In the genomic region with DNA sequence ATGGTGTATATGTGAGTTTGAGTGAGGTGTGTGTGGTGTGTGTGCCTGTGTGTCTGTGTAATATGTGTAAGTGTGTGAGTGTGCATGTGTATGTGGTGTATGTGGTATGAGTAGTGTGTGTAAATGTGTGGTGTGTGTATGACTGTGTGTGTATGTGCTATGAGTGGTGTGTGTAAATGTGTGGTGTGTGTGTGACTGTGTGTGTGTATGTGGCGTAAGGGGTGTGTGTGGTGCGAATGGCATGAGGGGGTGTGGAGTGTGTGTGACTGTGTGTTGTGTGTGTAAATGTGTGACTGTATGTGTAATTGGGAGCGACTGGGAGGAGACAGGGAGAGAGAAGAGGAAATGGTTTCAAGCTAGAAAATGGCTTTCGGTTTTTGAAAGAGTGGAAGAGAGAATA, we compare ENCODE assay signal across 1 cellular context.
TF ChIP-seq lines count a peak whose summit lies in the region.

No MANE protein-coding gene starts in this region.

TF ChIP-seq in K562, 482 proteins besides CTCF, POLR2A, EP300 and RAD21 (continued from another document and continues in another):
- TF ChIP-seq, protein P1, sequence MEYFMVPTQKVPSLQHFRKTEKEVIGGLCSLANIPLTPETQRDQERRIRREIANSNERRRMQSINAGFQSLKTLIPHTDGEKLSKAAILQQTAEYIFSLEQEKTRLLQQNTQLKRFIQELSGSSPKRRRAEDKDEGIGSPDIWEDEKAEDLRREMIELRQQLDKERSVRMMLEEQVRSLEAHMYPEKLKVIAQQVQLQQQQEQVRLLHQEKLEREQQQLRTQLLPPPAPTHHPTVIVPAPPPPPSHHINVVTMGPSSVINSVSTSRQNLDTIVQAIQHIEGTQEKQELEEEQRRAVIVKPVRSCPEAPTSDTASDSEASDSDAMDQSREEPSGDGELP (CRISPR knock-in tag; IDR thresholded peaks at IDR 0.05; ENCODE audit: borderline replicate concordance) = no peak
- no peak for TF ChIP-seq BCL6 (CRISPR knock-in tag; IDR thresholded peaks at IDR 0.05)
- TF ChIP-seq, protein P2, sequence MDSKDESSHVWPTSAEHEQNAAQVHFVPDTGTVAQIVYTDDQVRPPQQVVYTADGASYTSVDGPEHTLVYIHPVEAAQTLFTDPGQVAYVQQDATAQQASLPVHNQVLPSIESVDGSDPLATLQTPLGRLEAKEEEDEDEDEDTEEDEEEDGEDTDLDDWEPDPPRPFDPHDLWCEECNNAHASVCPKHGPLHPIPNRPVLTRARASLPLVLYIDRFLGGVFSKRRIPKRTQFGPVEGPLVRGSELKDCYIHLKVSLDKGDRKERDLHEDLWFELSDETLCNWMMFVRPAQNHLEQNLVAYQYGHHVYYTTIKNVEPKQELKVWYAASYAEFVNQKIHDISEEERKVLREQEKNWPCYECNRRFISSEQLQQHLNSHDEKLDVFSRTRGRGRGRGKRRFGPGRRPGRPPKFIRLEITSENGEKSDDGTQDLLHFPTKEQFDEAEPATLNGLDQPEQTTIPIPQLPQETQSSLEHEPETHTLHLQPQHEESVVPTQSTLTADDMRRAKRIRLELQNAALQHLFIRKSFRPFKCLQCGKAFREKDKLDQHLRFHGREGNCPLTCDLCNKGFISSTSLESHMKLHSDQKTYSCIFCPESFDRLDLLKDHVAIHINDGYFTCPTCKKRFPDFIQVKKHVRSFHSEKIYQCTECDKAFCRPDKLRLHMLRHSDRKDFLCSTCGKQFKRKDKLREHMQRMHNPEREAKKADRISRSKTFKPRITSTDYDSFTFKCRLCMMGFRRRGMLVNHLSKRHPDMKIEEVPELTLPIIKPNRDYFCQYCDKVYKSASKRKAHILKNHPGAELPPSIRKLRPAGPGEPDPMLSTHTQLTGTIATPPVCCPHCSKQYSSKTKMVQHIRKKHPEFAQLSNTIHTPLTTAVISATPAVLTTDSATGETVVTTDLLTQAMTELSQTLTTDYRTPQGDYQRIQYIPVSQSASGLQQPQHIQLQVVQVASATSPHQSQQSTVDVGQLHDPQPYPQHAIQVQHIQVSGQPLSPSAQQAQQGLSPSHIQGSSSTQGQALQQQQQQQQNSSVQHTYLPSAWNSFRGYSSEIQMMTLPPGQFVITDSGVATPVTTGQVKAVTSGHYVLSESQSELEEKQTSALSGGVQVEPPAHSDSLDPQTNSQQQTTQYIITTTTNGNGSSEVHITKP (IDR thresholded peaks at IDR 0.05; ENCODE audit: partially characterized antibody) = no peak
- no peak for TF ChIP-seq ZNF3 (CRISPR knock-in tag; IDR thresholded peaks at IDR 0.05)
- no peak for TF ChIP-seq SMAD1 (IDR thresholded peaks at IDR 0.05; ENCODE audit: low read depth, low read length, partially characterized antibody)
- no peak for TF ChIP-seq RFX5 (IDR thresholded peaks at IDR 0.05; ENCODE audit: low read depth, low read length)
- TF ChIP-seq SIN3A (IDR thresholded peaks at IDR 0.05; ENCODE audit: borderline replicate concordance in 2 of 2, control insufficient read depth in 1 of 2, low read depth in 2 of 2, low read length in 2 of 2) = no peak
- TF ChIP-seq POU5F1 (IDR thresholded peaks at IDR 0.05; ENCODE audit: borderline replicate concordance, low read depth, low read length, partially characterized antibody) = no peak
- TF ChIP-seq MBD2 (IDR thresholded peaks at IDR 0.05; ENCODE audit: borderline replicate concordance, low read depth) = no peak
- TF ChIP-seq U2AF2 (optimal IDR thresholded peaks at IDR 0.05; ENCODE audit: low read depth, low read length) = no peak
- no peak for TF ChIP-seq SIX5 (IDR thresholded peaks at IDR 0.05; ENCODE audit: borderline replicate concordance in 1 of 2, insufficient read depth in 1 of 2, low read depth in 1 of 2, low read length in 2 of 2)
- TF ChIP-seq CBFB (CRISPR knock-in tag; IDR thresholded peaks at IDR 0.05) = no peak
- TF ChIP-seq KAT2B (IDR thresholded peaks at IDR 0.05; ENCODE audit: low read depth, low read length) = no peak
- no peak for TF ChIP-seq CBX2 (IDR thresholded peaks at IDR 0.05; ENCODE audit: insufficient read depth, low read length, poor library complexity, severe bottlenecking)
- TF ChIP-seq, protein P3, sequence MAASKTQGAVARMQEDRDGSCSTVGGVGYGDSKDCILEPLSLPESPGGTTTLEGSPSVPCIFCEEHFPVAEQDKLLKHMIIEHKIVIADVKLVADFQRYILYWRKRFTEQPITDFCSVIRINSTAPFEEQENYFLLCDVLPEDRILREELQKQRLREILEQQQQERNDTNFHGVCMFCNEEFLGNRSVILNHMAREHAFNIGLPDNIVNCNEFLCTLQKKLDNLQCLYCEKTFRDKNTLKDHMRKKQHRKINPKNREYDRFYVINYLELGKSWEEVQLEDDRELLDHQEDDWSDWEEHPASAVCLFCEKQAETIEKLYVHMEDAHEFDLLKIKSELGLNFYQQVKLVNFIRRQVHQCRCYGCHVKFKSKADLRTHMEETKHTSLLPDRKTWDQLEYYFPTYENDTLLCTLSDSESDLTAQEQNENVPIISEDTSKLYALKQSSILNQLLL (CRISPR knock-in tag; IDR thresholded peaks at IDR 0.05; ENCODE audit: borderline replicate concordance) = no peak
- TF ChIP-seq, protein P4, sequence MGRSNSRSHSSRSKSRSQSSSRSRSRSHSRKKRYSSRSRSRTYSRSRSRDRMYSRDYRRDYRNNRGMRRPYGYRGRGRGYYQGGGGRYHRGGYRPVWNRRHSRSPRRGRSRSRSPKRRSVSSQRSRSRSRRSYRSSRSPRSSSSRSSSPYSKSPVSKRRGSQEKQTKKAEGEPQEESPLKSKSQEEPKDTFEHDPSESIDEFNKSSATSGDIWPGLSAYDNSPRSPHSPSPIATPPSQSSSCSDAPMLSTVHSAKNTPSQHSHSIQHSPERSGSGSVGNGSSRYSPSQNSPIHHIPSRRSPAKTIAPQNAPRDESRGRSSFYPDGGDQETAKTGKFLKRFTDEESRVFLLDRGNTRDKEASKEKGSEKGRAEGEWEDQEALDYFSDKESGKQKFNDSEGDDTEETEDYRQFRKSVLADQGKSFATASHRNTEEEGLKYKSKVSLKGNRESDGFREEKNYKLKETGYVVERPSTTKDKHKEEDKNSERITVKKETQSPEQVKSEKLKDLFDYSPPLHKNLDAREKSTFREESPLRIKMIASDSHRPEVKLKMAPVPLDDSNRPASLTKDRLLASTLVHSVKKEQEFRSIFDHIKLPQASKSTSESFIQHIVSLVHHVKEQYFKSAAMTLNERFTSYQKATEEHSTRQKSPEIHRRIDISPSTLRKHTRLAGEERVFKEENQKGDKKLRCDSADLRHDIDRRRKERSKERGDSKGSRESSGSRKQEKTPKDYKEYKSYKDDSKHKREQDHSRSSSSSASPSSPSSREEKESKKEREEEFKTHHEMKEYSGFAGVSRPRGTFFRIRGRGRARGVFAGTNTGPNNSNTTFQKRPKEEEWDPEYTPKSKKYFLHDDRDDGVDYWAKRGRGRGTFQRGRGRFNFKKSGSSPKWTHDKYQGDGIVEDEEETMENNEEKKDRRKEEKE (IDR thresholded peaks at IDR 0.05; ENCODE audit: borderline replicate concordance in 1 of 2, control insufficient read depth in 1 of 2, low read depth in 2 of 2, low read length in 1 of 2) = peak in 1 of 2 experiments; percentile 48; a peak in 1 of 4 replicates
- TF ChIP-seq, protein P5, sequence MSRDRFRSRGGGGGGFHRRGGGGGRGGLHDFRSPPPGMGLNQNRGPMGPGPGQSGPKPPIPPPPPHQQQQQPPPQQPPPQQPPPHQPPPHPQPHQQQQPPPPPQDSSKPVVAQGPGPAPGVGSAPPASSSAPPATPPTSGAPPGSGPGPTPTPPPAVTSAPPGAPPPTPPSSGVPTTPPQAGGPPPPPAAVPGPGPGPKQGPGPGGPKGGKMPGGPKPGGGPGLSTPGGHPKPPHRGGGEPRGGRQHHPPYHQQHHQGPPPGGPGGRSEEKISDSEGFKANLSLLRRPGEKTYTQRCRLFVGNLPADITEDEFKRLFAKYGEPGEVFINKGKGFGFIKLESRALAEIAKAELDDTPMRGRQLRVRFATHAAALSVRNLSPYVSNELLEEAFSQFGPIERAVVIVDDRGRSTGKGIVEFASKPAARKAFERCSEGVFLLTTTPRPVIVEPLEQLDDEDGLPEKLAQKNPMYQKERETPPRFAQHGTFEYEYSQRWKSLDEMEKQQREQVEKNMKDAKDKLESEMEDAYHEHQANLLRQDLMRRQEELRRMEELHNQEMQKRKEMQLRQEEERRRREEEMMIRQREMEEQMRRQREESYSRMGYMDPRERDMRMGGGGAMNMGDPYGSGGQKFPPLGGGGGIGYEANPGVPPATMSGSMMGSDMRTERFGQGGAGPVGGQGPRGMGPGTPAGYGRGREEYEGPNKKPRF (IDR thresholded peaks at IDR 0.05; ENCODE audit: low read depth, low read length) = no peak
- TF ChIP-seq NR1H2 (CRISPR knock-in tag; IDR thresholded peaks at IDR 0.05) = no peak
- TF ChIP-seq, protein P6, sequence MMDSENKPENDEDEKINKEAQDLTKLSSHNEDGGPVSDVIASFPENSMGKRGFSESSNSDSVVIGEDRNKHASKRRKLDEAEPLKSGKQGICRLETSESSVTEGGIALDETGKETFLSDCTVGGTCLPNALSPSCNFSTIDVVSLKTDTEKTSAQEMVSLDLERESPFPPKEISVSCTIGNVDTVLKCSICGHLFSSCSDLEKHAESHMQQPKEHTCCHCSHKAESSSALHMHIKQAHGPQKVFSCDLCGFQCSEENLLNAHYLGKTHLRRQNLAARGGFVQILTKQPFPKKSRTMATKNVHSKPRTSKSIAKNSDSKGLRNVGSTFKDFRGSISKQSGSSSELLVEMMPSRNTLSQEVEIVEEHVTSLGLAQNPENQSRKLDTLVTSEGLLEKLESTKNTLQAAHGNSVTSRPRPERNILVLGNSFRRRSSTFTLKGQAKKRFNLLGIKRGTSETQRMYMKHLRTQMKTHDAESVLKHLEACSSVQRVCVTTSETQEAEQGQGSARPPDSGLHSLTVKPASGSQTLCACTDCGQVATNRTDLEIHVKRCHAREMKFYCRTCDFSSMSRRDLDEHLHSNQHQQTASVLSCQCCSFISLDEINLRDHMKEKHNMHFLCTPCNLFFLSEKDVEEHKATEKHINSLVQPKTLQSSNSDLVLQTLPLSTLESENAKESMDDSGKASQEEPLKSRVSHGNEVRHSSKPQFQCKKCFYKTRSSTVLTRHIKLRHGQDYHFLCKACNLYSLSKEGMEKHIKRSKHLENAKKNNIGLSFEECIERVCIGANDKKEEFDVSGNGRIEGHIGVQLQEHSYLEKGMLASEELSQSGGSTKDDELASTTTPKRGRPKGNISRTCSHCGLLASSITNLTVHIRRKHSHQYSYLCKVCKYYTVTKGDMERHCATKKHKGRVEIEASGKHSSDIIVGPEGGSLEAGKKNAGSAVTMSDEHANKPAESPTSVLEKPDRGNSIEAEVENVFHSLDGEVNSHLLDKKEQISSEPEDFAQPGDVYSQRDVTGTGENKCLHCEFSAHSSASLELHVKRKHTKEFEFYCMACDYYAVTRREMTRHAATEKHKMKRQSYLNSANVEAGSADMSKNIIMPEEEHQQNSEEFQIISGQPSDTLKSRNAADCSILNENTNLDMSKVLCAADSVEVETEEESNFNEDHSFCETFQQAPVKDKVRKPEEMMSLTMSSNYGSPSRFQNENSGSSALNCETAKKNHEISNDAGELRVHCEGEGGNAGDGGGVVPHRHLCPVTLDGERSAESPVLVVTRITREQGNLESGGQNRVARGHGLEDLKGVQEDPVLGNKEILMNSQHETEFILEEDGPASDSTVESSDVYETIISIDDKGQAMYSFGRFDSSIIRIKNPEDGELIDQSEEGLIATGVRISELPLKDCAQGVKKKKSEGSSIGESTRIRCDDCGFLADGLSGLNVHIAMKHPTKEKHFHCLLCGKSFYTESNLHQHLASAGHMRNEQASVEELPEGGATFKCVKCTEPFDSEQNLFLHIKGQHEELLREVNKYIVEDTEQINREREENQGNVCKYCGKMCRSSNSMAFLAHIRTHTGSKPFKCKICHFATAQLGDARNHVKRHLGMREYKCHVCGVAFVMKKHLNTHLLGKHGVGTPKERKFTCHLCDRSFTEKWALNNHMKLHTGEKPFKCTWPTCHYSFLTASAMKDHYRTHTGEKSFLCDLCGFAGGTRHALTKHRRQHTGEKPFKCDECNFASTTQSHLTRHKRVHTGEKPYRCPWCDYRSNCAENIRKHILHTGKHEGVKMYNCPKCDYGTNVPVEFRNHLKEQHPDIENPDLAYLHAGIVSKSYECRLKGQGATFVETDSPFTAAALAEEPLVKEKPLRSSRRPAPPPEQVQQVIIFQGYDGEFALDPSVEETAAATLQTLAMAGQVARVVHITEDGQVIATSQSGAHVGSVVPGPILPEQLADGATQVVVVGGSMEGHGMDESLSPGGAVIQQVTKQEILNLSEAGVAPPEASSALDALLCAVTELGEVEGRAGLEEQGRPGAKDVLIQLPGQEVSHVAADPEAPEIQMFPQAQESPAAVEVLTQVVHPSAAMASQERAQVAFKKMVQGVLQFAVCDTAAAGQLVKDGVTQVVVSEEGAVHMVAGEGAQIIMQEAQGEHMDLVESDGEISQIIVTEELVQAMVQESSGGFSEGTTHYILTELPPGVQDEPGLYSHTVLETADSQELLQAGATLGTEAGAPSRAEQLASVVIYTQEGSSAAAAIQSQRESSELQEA (IDR thresholded peaks at IDR 0.05; ENCODE audit: low read depth) = peak; percentile 63; the same call in 1 of the 2 replicates
- TF ChIP-seq, protein P7, sequence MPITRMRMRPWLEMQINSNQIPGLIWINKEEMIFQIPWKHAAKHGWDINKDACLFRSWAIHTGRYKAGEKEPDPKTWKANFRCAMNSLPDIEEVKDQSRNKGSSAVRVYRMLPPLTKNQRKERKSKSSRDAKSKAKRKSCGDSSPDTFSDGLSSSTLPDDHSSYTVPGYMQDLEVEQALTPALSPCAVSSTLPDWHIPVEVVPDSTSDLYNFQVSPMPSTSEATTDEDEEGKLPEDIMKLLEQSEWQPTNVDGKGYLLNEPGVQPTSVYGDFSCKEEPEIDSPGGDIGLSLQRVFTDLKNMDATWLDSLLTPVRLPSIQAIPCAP (CRISPR knock-in tag; IDR thresholded peaks at IDR 0.05; ENCODE audit: borderline replicate concordance) = no peak
- TF ChIP-seq ZNF589 (CRISPR knock-in tag; IDR thresholded peaks at IDR 0.05; ENCODE audit: low read depth) = no peak
- no peak for TF ChIP-seq MEIS2 (IDR thresholded peaks at IDR 0.05; ENCODE audit: partially characterized antibody)
- TF ChIP-seq ZFP1 (CRISPR knock-in tag; IDR thresholded peaks at IDR 0.05) = no peak
- TF ChIP-seq GABPB1 (CRISPR knock-in tag; IDR thresholded peaks at IDR 0.05) = no peak
- TF ChIP-seq, protein P8, sequence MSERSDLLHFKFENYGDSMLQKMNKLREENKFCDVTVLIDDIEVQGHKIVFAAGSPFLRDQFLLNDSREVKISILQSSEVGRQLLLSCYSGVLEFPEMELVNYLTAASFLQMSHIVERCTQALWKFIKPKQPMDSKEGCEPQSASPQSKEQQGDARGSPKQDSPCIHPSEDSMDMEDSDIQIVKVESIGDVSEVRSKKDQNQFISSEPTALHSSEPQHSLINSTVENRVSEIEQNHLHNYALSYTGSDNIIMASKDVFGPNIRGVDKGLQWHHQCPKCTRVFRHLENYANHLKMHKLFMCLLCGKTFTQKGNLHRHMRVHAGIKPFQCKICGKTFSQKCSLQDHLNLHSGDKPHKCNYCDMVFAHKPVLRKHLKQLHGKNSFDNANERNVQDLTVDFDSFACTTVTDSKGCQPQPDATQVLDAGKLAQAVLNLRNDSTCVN (CRISPR knock-in tag; IDR thresholded peaks at IDR 0.05) = peak; percentile 97
- no peak; the same call in 1 of the 2 replicates for TF ChIP-seq NBN (IDR thresholded peaks at IDR 0.05; ENCODE audit: low read depth)
- TF ChIP-seq, protein P9, sequence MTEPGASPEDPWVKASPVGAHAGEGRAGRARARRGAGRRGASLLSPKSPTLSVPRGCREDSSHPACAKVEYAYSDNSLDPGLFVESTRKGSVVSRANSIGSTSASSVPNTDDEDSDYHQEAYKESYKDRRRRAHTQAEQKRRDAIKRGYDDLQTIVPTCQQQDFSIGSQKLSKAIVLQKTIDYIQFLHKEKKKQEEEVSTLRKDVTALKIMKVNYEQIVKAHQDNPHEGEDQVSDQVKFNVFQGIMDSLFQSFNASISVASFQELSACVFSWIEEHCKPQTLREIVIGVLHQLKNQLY (CRISPR knock-in tag; conservative IDR thresholded peaks at IDR 0.05) = no peak
- no peak for TF ChIP-seq DDX20 (tag; IDR thresholded peaks at IDR 0.05; ENCODE audit: low read depth)
- no peak for TF ChIP-seq ILK (tag; IDR thresholded peaks at IDR 0.05; ENCODE audit: borderline replicate concordance, low read depth)
- 0 out of 2 replicates have a peak, but pooled peaks have one; percentile 31 for TF ChIP-seq NCOA1 (IDR thresholded peaks at IDR 0.05; ENCODE audit: low read depth)
- no peak for TF ChIP-seq KLF16 (IDR thresholded peaks at IDR 0.05)
- no peak for TF ChIP-seq GATA2 (CRISPR knock-in tag; IDR thresholded peaks at IDR 0.05)
- no peak for TF ChIP-seq ZNF24 (IDR thresholded peaks at IDR 0.05)
- no peak for TF ChIP-seq TRIM28 (IDR thresholded peaks at IDR 0.05)
